In genomic region chr19:1245884-1246816, GRCh38 we compare ENCODE assay signal across 10 cellular contexts. TPM values are rescaled to one million over a fixed set of nuclear protein-coding genes. Genes with fewer than 3 reads are reported as not detected.
DNase-seq lines count a peak whose midpoint lies in the region; ATAC-seq and TF ChIP-seq lines count a peak whose summit lies in the region.
"Had no signal": no experiment of that assay in that cellular context is flagged by ENCODE, and none has a peak within 500 bp of the region (broad histone marks: within the 10 kb centered on the region; RNA-seq: fewer than 3 reads in every experiment).

No MANE protein-coding gene starts in this region.

- intact Hi-C loops in left colon (cut with DNase I, micrococcal nuclease), result loop anchor here in 1 of 2 donors (2.0 kb wide), 1 partner anchor 21 kb away; no protein-coding TSS in a partner anchor
- intact Hi-C loops in spleen (cut with DNase I; ENCODE audit: low total_unique reads), result loop anchor here (2.0 kb wide), 1 partner anchor 21 kb away; no protein-coding TSS in a partner anchor

- H3F3A ChIP-seq in SK-N-SH (replicated peaks; ENCODE audit: insufficient read depth), result peaks cover 31% of the 10 kb centered on the region

- no peak overlapping the region for H3K27ac Mint-ChIP-seq in WTC11

- ATAC-seq in WTC11 (no peak), left colon (peak; percentile 9)
- ATAC-seq: foreskin keratinocyte had no signal

- TF ChIP-seq CTCF in WTC11 (IDR thresholded peaks at IDR 0.05), result no peak
- no peak for TF ChIP-seq CTCF in spleen (IDR thresholded peaks at IDR 0.05 in 8 of 11, conservative IDR thresholded peaks at IDR 0.05 in 3 of 11)
- no peak for TF ChIP-seq CTCF in SK-N-SH (IDR thresholded peaks at IDR 0.05)

- H3K9me3 ChIP-seq in spleen (no peaks in the 10 kb centered on the region), SK-N-SH (no peaks in the 10 kb centered on the region)

- H4K20me1 ChIP-seq in SK-N-SH (ENCODE audit: insufficient read depth), result peaks cover 14% of the 10 kb centered on the region; the same call in 1 of the 2 replicates

- no peaks in the 10 kb centered on the region; the same call in 1 of the 2 replicates for H3K27me3 Mint-ChIP-seq in WTC11 (ENCODE audit: low read depth)

- H3K4me1 ChIP-seq in spleen (peaks cover 43 to 74% (median 66%) of the 10 kb centered on the region in 6 donors), SK-N-SH (ENCODE audit: control insufficient read depth in 1 of 2, insufficient read depth in 2 of 2, low read depth in 1 of 2, low read length in 1 of 2) (peaks cover 17 to 41% of the 10 kb centered on the region in 2 experiments; a peak in 3 of 4 replicates)
- H3K4me1 ChIP-seq: foreskin keratinocyte had no signal

- no peak overlapping the region for H2AFZ ChIP-seq in SK-N-SH (ENCODE audit: low read depth)

- no peak overlapping the region for H3K9ac ChIP-seq in SK-N-SH

- H3K4me1 Mint-ChIP-seq in WTC11, result peaks cover 14% of the 10 kb centered on the region

- H3K27ac ChIP-seq in spleen (peak overlapping the region; percentile 45 to 100 (median 94)), SK-N-SH (ENCODE audit: low read depth in 2 of 2, low read length in 1 of 2) (peak overlapping the region in 1 of 2 experiments; percentile 17; a peak in 1 of 4 replicates)
- H3K27ac ChIP-seq: foreskin keratinocyte had no signal

- H3K4me3 Mint-ChIP-seq in WTC11, result no peak overlapping the region

- no peaks in the 10 kb centered on the region for H3K9me2 ChIP-seq in SK-N-SH

- TF ChIP-seq POLR2A in spleen (IDR thresholded peaks at IDR 0.05), result no peak

- no peak overlapping the region for H3K4me2 ChIP-seq in SK-N-SH

- WGBS in spleen, 5 donors, result 70 to 77% (median 71%) methylated on average over 7 to 24 of the region's 24 CpGs
- 73% methylated on average over 10 of the region's 24 CpGs for WGBS in SK-N-SH (ENCODE audit: low lambda C conversion rate)

- no peak for TF ChIP-seq RAD21 in SK-N-SH (IDR thresholded peaks at IDR 0.05; ENCODE audit: low read length)

- no peak for TF ChIP-seq EP300 in SK-N-SH (IDR thresholded peaks at IDR 0.05; ENCODE audit: borderline replicate concordance in 1 of 2, low read depth in 1 of 2, low read length in 1 of 2)

- CTCF ChIA-PET in WTC11 (lab: Charles Lee) (interaction anchor here (0.6 to 9.7 kb wide), 3 partner anchors 16 to 383 kb away, joined by 4 to 648 read pairs (median 4); partner anchors contain the start of gene CIRBP), SK-N-SH (lab: Yijun Ruan, JAX) (interaction anchor here (1.2 to 9.7 kb wide), 4 partner anchors 15 to 33 kb away, joined by 3 to 594 read pairs (median 53); partner anchors contain the start of genes CIRBP and FAM174C)

- POLR2A ChIA-PET in WTC11 (lab: Charles Lee), result interaction anchor here (0.6 to 3.4 kb wide), 4 partner anchors 13 to 649 kb away, joined by 4 to 37 read pairs (median 21); partner anchors contain the start of gene CIRBP
- POLR2A ChIA-PET in SK-N-SH (lab: Yijun Ruan, JAX), result interaction anchor here (1.1 to 2.9 kb wide), 3 partner anchors 20 to 23 kb away, joined by 5 to 110 read pairs (median 6); partner anchors contain the start of gene CIRBP

- H3K4me3 ChIP-seq in spleen (peak overlapping the region in 1 of 8 donors; percentile 61), SK-N-SH (ENCODE audit: low read depth in 2 of 2, low read length in 1 of 2) (no peak overlapping the region)

- no peaks in the 10 kb centered on the region for H3K27me3 ChIP-seq in spleen (replicated peaks in 1 of 7)
- no peaks in the 10 kb centered on the region for H3K27me3 ChIP-seq in SK-N-SH (ENCODE audit: insufficient read depth)
- H3K27me3 ChIP-seq: foreskin keratinocyte had no signal

- H3K79me2 ChIP-seq in SK-N-SH (ENCODE audit: insufficient read depth), result peaks cover 51% of the 10 kb centered on the region

- peaks cover 0 to 28% (median 5%) of the 10 kb centered on the region in 6 donors for H3K36me3 ChIP-seq in spleen
- H3K36me3 ChIP-seq in SK-N-SH (replicated peaks in 1 of 2; ENCODE audit: control insufficient read depth in 1 of 2, insufficient read depth in 2 of 2, low read length in 1 of 2), result peaks cover 0 to 3% of the 10 kb centered on the region in 2 experiments

- H3K9me3 Mint-ChIP-seq in WTC11, result no peaks in the 10 kb centered on the region

- DNase-seq in DMS153 (lab: John Stamatoyannopoulos, UW) (peak; percentile 15), DMS153 treated with DMSO at 0.1 percent for 48 hours (lab: John Stamatoyannopoulos, UW; ENCODE audit: unreplicated experiment) (no peak), WTC11 (ENCODE audit: low spot score) (peak; percentile 40), left colon (peak; percentile 70 to 94), spleen (peak; percentile 88), SK-N-SH (no peak), activated gamma-delta T cell treated with Interleukin-2 at 50 U/mL for 16 hours (no peak), SW 1271 (lab: John Stamatoyannopoulos, UW) (no peak)
- DNase-seq: foreskin keratinocyte, NCI-H2171 had no signal

- no peaks in the 10 kb centered on the region for H3K36me3 Mint-ChIP-seq in WTC11

TF ChIP-seq in WTC11, 78 proteins besides CTCF, POLR2A, EP300 and RAD21 (continues in another document):
- TF ChIP-seq TEAD4 (CRISPR knock-in tag; IDR thresholded peaks at IDR 0.05) (no peak), NR1H2 (CRISPR knock-in tag; IDR thresholded peaks at IDR 0.05) (no peak), ZNF423 (CRISPR knock-in tag; IDR thresholded peaks at IDR 0.05) (0 out of 2 replicates have a peak, but pooled peaks have one; percentile 10)

TF ChIP-seq in SK-N-SH, 30 proteins besides CTCF, POLR2A, EP300 and RAD21 (continues in another document):
- TF ChIP-seq GABPA (IDR thresholded peaks at IDR 0.05; ENCODE audit: low read depth) (no peak), MXI1 (IDR thresholded peaks at IDR 0.05; ENCODE audit: low read depth, low read length) (no peak), SIN3A (IDR thresholded peaks at IDR 0.05; ENCODE audit: borderline replicate concordance, low read depth, low read length) (no peak), NFIC (IDR thresholded peaks at IDR 0.05; ENCODE audit: borderline replicate concordance) (no peak), EZH2phosphoT487 (IDR thresholded peaks at IDR 0.05; ENCODE audit: borderline replicate concordance, low read depth) (no peak), ELF1 (IDR thresholded peaks at IDR 0.05) (no peak), RFX5 (IDR thresholded peaks at IDR 0.05; ENCODE audit: low read length) (no peak), PBX3 (IDR thresholded peaks at IDR 0.05) (no peak)

RNA-seq across cellular contexts. Expression of gene MIDN, which starts 2.2 kb away (rescaled TPM):
- total RNA-seq in WTC11 (2021) (189 to 190 TPM (median 189 TPM) in 3 replicates), left colon (100 to 1,000 TPM; 202 to 276 TPM), spleen (100 to 1,000 TPM in 4 of 7 donors, 10 to 100 TPM in 3; 42.1 to 223 (median 138) TPM)
- polyA plus RNA-seq in spleen (10 to 100 TPM; 16.5 to 48.9 (median 19.1) TPM), SK-N-SH (2012; rRNA removed) (8.2 and 13.9 TPM in 2 replicates)
- polyA plus RNA-seq in SK-N-SH (2012; cell fraction: cytosol; rRNA removed), result 6.8 and 9.9 TPM in 2 replicates
- 53.9 and 79.1 TPM in 2 replicates for polyA plus RNA-seq in SK-N-SH (2012; cell fraction: nucleus; rRNA removed)

RNA-seq across cellular contexts. Expression of gene ATP5F1D, which starts 4.6 kb away (rescaled TPM):
- 262 to 277 TPM (median 270 TPM) in 3 replicates for total RNA-seq in WTC11 (2021)
- total RNA-seq in left colon, result 100 to 1,000 TPM; 341 to 530 TPM
- total RNA-seq in spleen, result 100 to 1,000 TPM in 4 of 7 donors, 10 to 100 TPM in 3; 49.1 to 131 (median 102) TPM
- 100 to 1,000 TPM; 164 to 166 (median 165) TPM for polyA plus RNA-seq in spleen
- polyA plus RNA-seq in SK-N-SH (2012; rRNA removed), result 133 and 226 TPM in 2 replicates
- 114 and 155 TPM in 2 replicates for polyA plus RNA-seq in SK-N-SH (2012; cell fraction: cytosol; rRNA removed)
- 81.6 and 162 TPM in 2 replicates for polyA plus RNA-seq in SK-N-SH (2012; cell fraction: nucleus; rRNA removed)

RNA-seq across cellular contexts. Expression of gene CBARP, which starts 8.3 kb away (rescaled TPM):
- total RNA-seq in WTC11 (2021) (21.9 to 23.6 TPM (median 23.4 TPM) in 3 replicates), left colon (under 1 TPM; 0.21 to 0.50 TPM), spleen (1 to 10 TPM in 1 of 7 donors, under 1 TPM in 5, not detected in 1; 0.12 to 1.2 (median 0.41) TPM)
- polyA plus RNA-seq in spleen (under 1 TPM in 2 of 3 donors, not detected in 1; 0.05 to 0.48 TPM), SK-N-SH (2012; rRNA removed) (4.8 and 5.1 TPM in 2 replicates)
- polyA plus RNA-seq in SK-N-SH (2012; cell fraction: cytosol; rRNA removed), result 1.6 and 3.5 TPM in 2 replicates
- 25.2 and 37.7 TPM in 2 replicates for polyA plus RNA-seq in SK-N-SH (2012; cell fraction: nucleus; rRNA removed)

RNA-seq across cellular contexts. Expression of gene CIRBP, which starts 23.0 kb away (rescaled TPM):
- total RNA-seq in WTC11 (2021) (256 to 298 TPM (median 256 TPM) in 3 replicates), left colon (100 to 1,000 TPM; 220 to 267 TPM), spleen (100 to 1,000 TPM; 333 to 672 (median 514) TPM)
- polyA plus RNA-seq in spleen (100 to 1,000 TPM; 406 to 894 (median 843) TPM), SK-N-SH (2012; rRNA removed) (762 and 857 TPM in 2 replicates)
- polyA plus RNA-seq in SK-N-SH (2012; cell fraction: cytosol; rRNA removed), result 628 and 677 TPM in 2 replicates
- 2,521 and 3,638 TPM in 2 replicates for polyA plus RNA-seq in SK-N-SH (2012; cell fraction: nucleus; rRNA removed)

RNA-seq across cellular contexts. Expression of gene FAM174C, which starts 29.2 kb away (rescaled TPM):
- 59.4 to 65.9 TPM (median 65.7 TPM) in 3 replicates for total RNA-seq in WTC11 (2021)
- total RNA-seq in left colon, result 10 to 100 TPM; 43.7 to 48.9 TPM
- total RNA-seq in spleen, result 10 to 100 TPM; 35.8 to 69.6 (median 43.9) TPM
- 100 to 1,000 TPM in 1 of 3 donors, 10 to 100 TPM in 2; 82.9 to 134 (median 88.6) TPM for polyA plus RNA-seq in spleen
- polyA plus RNA-seq in SK-N-SH (2012; rRNA removed), result 53.5 and 78.0 TPM in 2 replicates
- polyA plus RNA-seq in SK-N-SH (2012; cell fraction: cytosol; rRNA removed), result 35.5 and 51.2 TPM in 2 replicates
- 76.2 and 162 TPM in 2 replicates for polyA plus RNA-seq in SK-N-SH (2012; cell fraction: nucleus; rRNA removed)

Comparison
In these comparisons a context has a peak if more than half of its experiments do, and no peak if none do; other contexts are left out.
1. DNase-seq: peak in DMS153 (single experiment), WTC11 (single experiment), left colon (2 of 2) and spleen (single experiment); none in DMS153 treated with DMSO at 0.1 percent for 48 hours (single experiment), SK-N-SH (single experiment), activated gamma-delta T cell treated with Interleukin-2 at 50 U/mL for 16 hours (single experiment) and SW 1271 (0 of 2).
2. RNA of gene CBARP, which starts 8.3 kb away (total RNA-seq): 21.9 to 23.6 TPM in WTC11; 0.21 to 0.50 TPM in left colon and 0.12 to 1.2 TPM in spleen; every median in the first group is over 10 times any median in the second.